In the genomic region with DNA sequence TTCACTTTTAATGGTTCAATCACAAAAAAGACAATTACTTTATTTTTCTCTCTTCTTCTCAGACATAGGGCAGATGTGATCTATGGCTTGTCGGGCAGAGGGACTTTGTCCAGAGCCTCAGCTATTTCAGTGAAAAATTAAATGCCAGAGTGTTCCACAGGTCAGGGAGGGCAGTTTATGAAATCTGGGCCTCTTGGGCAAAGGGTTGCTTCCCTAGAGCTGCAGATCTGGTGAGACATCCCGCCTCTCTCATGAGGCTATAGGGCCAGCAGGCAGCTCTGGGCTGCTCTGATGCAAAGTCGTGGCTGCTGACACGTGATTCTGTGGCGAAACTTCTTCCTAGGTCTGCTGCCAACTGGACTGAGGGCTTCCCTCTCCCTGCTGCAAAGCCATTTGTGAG, we compare ENCODE assay signal across 10 cellular contexts. TPM values are rescaled to one million over a fixed set of nuclear protein-coding genes. Genes with fewer than 3 reads are reported as not detected.
A peak's percentile ranks its signal among the peaks of the same experiment; 100 is the strongest.
DNase-seq lines count a peak whose midpoint lies in the region; ATAC-seq and TF ChIP-seq lines count a peak whose summit lies in the region.
"Had no signal": no experiment of that assay in that cellular context is flagged by ENCODE, and none has a peak within 500 bp of the region (broad histone marks: within the 10 kb centered on the region; RNA-seq: fewer than 3 reads in every experiment).

No MANE protein-coding gene starts in this region.

- H3K36me3 ChIP-seq in brain microvascular endothelial cell (replicated peaks) (no peaks in the 10 kb centered on the region), upper lobe of left lung (no peaks in the 10 kb centered on the region)

- H3K4me3 ChIP-seq in brain microvascular endothelial cell (ENCODE audit: low read depth, low read length) (no peak overlapping the region), upper lobe of left lung (no peak overlapping the region)

- in situ Hi-C loops in brain microvascular endothelial cell (cut with HindIII; ENCODE audit: low pct_ligation_motif_present, low sequenced_read_pairs), result no loop called here

- peak; percentile 3 to 5 for DNase-seq in Kasumi-1 (lab: John Stamatoyannopoulos, UW)
- DNase-seq in brain microvascular endothelial cell, result peak; percentile 56
- peak; percentile 62 to 81 for DNase-seq in left colon
- DNase-seq in upper lobe of left lung, result peak in 1 of 2 donors; percentile 82
- DNase-seq in NK-92 treated with Interleukin-12 subunit alpha and Interleukin-12 subunit beta, amount 100 ng/mL, for 24 hours (lab: John Stamatoyannopoulos, UW), result no peak
- DNase-seq in NCI-H2029 treated with DMSO at 0.1 percent for 48 hours (lab: John Stamatoyannopoulos, UW), result no peak
- DNase-seq: activated CD8-positive, alpha-beta T cell treated with anti-CD3 and anti-CD28 coated beads, Interleukin-2, amount 10 ng/mL, durations not matched to agents 7 days and 5 days had no signal

- H3K4me1 ChIP-seq in upper lobe of left lung, result peaks cover 18 to 35% (median 29%) of the 10 kb centered on the region in 4 donors

- TF ChIP-seq EP300 in upper lobe of left lung (IDR thresholded peaks at IDR 0.05), result peak in 1 of 4 donors; percentile 34

- H3K27ac ChIP-seq in brain microvascular endothelial cell (no peak overlapping the region), upper lobe of left lung (peak overlapping the region; percentile 32 to 60 (median 46))
- H3K27ac ChIP-seq: KMS-11 had no signal

- H3K9me3 ChIP-seq in upper lobe of left lung, result no peaks in the 10 kb centered on the region

- 40 to 46% methylated on average over 5 of the region's 5 CpGs for WGBS in upper lobe of left lung, 2 donors

- no peaks in the 10 kb centered on the region for H3K27me3 ChIP-seq in brain microvascular endothelial cell (replicated peaks)
- no peaks in the 10 kb centered on the region for H3K27me3 ChIP-seq in upper lobe of left lung

- ATAC-seq in left colon (peak; percentile 61), upper lobe of left lung (ENCODE audit: low FRiP score in 2 of 2) (peak; percentile 64 to 82), GM19328 (IDR thresholded peaks at IDR 0.05; ENCODE audit: unreplicated experiment) (no peak), GM21367 (IDR thresholded peaks at IDR 0.05; ENCODE audit: unreplicated experiment) (no peak)
- ATAC-seq: activated CD8-positive, alpha-beta T cell treated with anti-CD3 and anti-CD28 coated beads, Interleukin-2, amount 10 ng/mL, durations not matched to agents 7 days and 5 days had no signal

- intact Hi-C loops in left colon (cut with DNase I, micrococcal nuclease), result no loop called here

- peak in 1 of 4 donors; percentile 47 for TF ChIP-seq POLR2A in upper lobe of left lung (IDR thresholded peaks at IDR 0.05)

- TF ChIP-seq CTCF in brain microvascular endothelial cell (IDR thresholded peaks at IDR 0.05; ENCODE audit: low read depth, low read length, missing control alignments) (no peak), upper lobe of left lung (IDR thresholded peaks at IDR 0.05) (no peak)

RNA-seq across cellular contexts. Expression of gene CLMN, which starts 6.0 kb away (rescaled TPM):
- total RNA-seq in left colon, result 100 to 1,000 TPM; 125 to 135 TPM
- 10 to 100 TPM in 5 of 6 donors, 1 to 10 TPM in 1; 9.7 to 35.5 (median 18.8) TPM for total RNA-seq in upper lobe of left lung

Comparison
In these comparisons a context has a peak if more than half of its experiments do, and no peak if none do; other contexts are left out.
1. DNase-seq: peak in Kasumi-1 (2 of 2), brain microvascular endothelial cell (single experiment) and left colon (2 of 2); none in NK-92 treated with Interleukin-12 subunit alpha and Interleukin-12 subunit beta, amount 100 ng/mL, for 24 hours (single experiment) and NCI-H2029 treated with DMSO at 0.1 percent for 48 hours (single experiment).
2. ATAC-seq: peak in left colon (single experiment) and upper lobe of left lung (2 of 2); none in GM19328 (single experiment) and GM21367 (single experiment).